In the genomic region with DNA sequence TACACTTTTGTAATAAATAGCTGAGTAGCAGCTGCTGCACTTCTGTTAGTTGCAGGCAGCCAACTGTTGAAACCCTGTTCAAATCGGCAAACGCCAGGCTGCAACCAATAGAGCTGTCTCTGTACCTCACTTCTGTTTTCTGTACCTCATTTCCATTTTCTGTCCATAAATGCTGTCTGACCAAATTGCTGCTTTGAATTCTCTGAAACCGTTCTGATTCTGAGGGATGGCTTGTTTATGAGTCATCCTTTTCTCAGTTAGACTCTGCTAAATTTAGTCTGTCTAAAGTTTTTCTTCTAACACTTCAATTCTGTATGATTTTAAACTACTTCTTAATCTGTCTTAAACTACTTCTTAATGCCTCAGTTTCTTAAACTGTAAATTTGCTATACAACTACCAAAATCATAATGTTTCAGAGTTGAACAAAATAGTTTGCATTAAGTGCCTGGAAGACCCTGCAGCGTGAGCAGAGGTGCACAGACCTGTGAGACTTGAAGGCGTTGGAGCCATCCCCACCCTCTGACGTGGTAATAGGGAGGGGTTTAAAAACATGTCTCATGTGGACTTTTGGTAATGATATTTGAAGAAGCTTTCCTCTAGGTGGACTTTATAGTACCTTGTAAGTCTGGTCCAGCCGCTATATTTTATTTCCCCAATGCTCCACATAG, we compare ENCODE assay signal across 13 cellular contexts. TPM values are rescaled to one million over a fixed set of nuclear protein-coding genes. Genes with fewer than 3 reads are reported as not detected.
DNase-seq lines count a peak whose midpoint lies in the region; ATAC-seq, FAIRE-seq and TF ChIP-seq lines count a peak whose summit lies in the region.
"Had no signal": no experiment of that assay in that cellular context is flagged by ENCODE, and none has a peak within 500 bp of the region (broad histone marks: within the 10 kb centered on the region; RNA-seq: fewer than 3 reads in every experiment).

No MANE protein-coding gene starts in this region.

- H3K27me3 ChIP-seq in keratinocyte (ENCODE audit: control insufficient read depth, extremely low read depth, insufficient read depth, low read length), result no peaks in the 10 kb centered on the region

- intact Hi-C loops in kidney (cut with DNase I), result no loop called here

- H2AFZ ChIP-seq in keratinocyte (ENCODE audit: control insufficient read depth, low read length), result no peak overlapping the region

- H3K9me3 ChIP-seq in keratinocyte (ENCODE audit: control insufficient read depth, low read depth, low read length) (no peaks in the 10 kb centered on the region), kidney (ENCODE audit: control insufficient read depth in 1 of 2, low read length in 2 of 2) (no peaks in the 10 kb centered on the region)
- H3K9me3 ChIP-seq: heart left ventricle had no signal

- H3K9ac ChIP-seq in keratinocyte (ENCODE audit: control insufficient read depth, extremely low read depth, insufficient read depth, low read length) (no peak overlapping the region), kidney (ENCODE audit: low read length in 2 of 2) (no peak overlapping the region)

- no peak overlapping the region for H3K4me2 ChIP-seq in keratinocyte (ENCODE audit: control insufficient read depth, extremely low read depth, insufficient read depth, low read depth, low read length)

- peak; percentile 75 for ATAC-seq in GM18907 (IDR thresholded peaks at IDR 0.05; ENCODE audit: unreplicated experiment)
- ATAC-seq in GM21717 (IDR thresholded peaks at IDR 0.05; ENCODE audit: unreplicated experiment), result peak; percentile 71
- peak; percentile 71 for ATAC-seq in HG03460 (IDR thresholded peaks at IDR 0.05; ENCODE audit: unreplicated experiment)
- ATAC-seq: heart left ventricle had no signal

- H4K20me1 ChIP-seq in keratinocyte (ENCODE audit: control insufficient read depth, extremely low read depth, insufficient read depth, low read length), result no peaks in the 10 kb centered on the region

- H3K27ac ChIP-seq in keratinocyte (ENCODE audit: control insufficient read depth, insufficient read depth, low read length) (no peak overlapping the region), kidney (ENCODE audit: low read depth in 2 of 2, low read length in 2 of 2) (no peak overlapping the region)
- H3K27ac ChIP-seq: heart left ventricle had no signal

- no peaks in the 10 kb centered on the region for H3K79me2 ChIP-seq in keratinocyte (ENCODE audit: control insufficient read depth, insufficient read depth, low read length)

- DNase-seq in keratinocyte (ENCODE audit: low read depth, low spot score) (no peak), NCI-H1105 treated with DMSO at 0.1 percent for 48 hours (lab: John Stamatoyannopoulos, UW) (no peak), NCI-H187 treated with DMSO at 0.1 percent for 48 hours (lab: John Stamatoyannopoulos, UW) (no peak), kidney (no peak)
- DNase-seq: activated T-cell treated with anti-CD3 and anti-CD28 coated beads for 4 hours, heart left ventricle, NCI-H2081, substantia nigra had no signal

- H3K4me3 ChIP-seq in keratinocyte (ENCODE audit: control insufficient read depth in 2 of 3, extremely low read depth in 1 of 3, insufficient read depth in 2 of 3, low read depth in 1 of 3, low read length in 3 of 3) (no peak overlapping the region), kidney (ENCODE audit: low read length in 2 of 2) (no peak overlapping the region)
- H3K4me3 ChIP-seq: heart left ventricle had no signal

- TF ChIP-seq CTCF in keratinocyte (optimal IDR thresholded peaks at IDR 0.05 in 1 of 3, IDR thresholded peaks at IDR 0.05 in 1 of 3, conservative IDR thresholded peaks at IDR 0.05 in 1 of 3; ENCODE audit: extremely low read depth in 1 of 3, insufficient read depth in 2 of 3, low read length in 3 of 3), result no peak
- no peak for TF ChIP-seq CTCF in kidney (IDR thresholded peaks at IDR 0.05; ENCODE audit: borderline replicate concordance, extremely low read depth, insufficient read depth)

- H3K4me1 ChIP-seq in keratinocyte (ENCODE audit: control insufficient read depth, extremely low read depth, insufficient read depth, low read length) (peaks cover 32% of the 10 kb centered on the region), kidney (ENCODE audit: control insufficient read depth in 1 of 2, insufficient read depth in 1 of 2, low read depth in 1 of 2, low read length in 2 of 2) (no peaks in the 10 kb centered on the region)

- dilution Hi-C loops in keratinocyte (cut with MboI; ENCODE audit: extremely low pct_ligation_motif_present, low sequenced_read_pairs), result no loop called here

- H3K36me3 ChIP-seq in keratinocyte (ENCODE audit: control insufficient read depth in 2 of 2, extremely low read depth in 1 of 2, insufficient read depth in 2 of 2, low read length in 2 of 2), result no peaks in the 10 kb centered on the region
- H3K36me3 ChIP-seq in kidney (ENCODE audit: control insufficient read depth in 1 of 2, insufficient read depth in 2 of 2, low read length in 2 of 2), result no peaks in the 10 kb centered on the region
- H3K36me3 ChIP-seq: heart left ventricle had no signal

- FAIRE-seq in keratinocyte (lab: Jason Lieb, UNC), result peak; percentile 20
- FAIRE-seq in kidney (lab: Jason Lieb, UNC), result no peak

- no peaks in the 10 kb centered on the region for H3K9me1 ChIP-seq in keratinocyte (ENCODE audit: control insufficient read depth, extremely low read depth, insufficient read depth, low read length)

RNA-seq across cellular contexts. Expression of a gene that starts 9.6 kb away (rescaled TPM):
- polyA plus RNA-seq in keratinocyte (not detected in 3 replicates), kidney (ENCODE audit: insufficient read depth, low read depth, low replicate concordance) (not detected)
- not detected for polyA plus RNA-seq in keratinocyte (2011; ENCODE audit: low read depth)
- polyA plus RNA-seq in keratinocyte (2011; cell fraction: cytosol; rRNA removed), result not detected in 2 replicates
- polyA plus RNA-seq in keratinocyte (2011; cell fraction: nucleus; rRNA removed), result not detected in 2 replicates
- not detected in 2 replicates for polyA plus RNA-seq in keratinocyte (2012; ENCODE audit: low replicate concordance)
- polyA minus RNA-seq in keratinocyte, result not detected in 3 replicates
- polyA minus RNA-seq in keratinocyte (2011; cell fraction: cytosol; rRNA and poly(A)+ RNA removed), result not detected
- not detected in 2 replicates for polyA minus RNA-seq in keratinocyte (2011; cell fraction: nucleus; rRNA and poly(A)+ RNA removed)
- not detected for total RNA-seq in kidney
- total RNA-seq: heart left ventricle, myocyte had no signal
- polyA plus RNA-seq: heart left ventricle had no signal

RNA-seq across cellular contexts. Expression of a gene that starts 25.7 kb away (rescaled TPM):
- polyA plus RNA-seq in keratinocyte (not detected in 3 replicates), kidney (ENCODE audit: insufficient read depth, low read depth, low replicate concordance) (not detected)
- not detected for polyA plus RNA-seq in keratinocyte (2011; ENCODE audit: low read depth)
- polyA plus RNA-seq in keratinocyte (2011; cell fraction: cytosol; rRNA removed), result not detected in 2 replicates
- not detected in 2 replicates for polyA plus RNA-seq in keratinocyte (2011; cell fraction: nucleus; rRNA removed)
- polyA plus RNA-seq in keratinocyte (2012; ENCODE audit: low replicate concordance), result not detected in 2 replicates
- not detected in 3 replicates for polyA minus RNA-seq in keratinocyte
- not detected for polyA minus RNA-seq in keratinocyte (2011; cell fraction: cytosol; rRNA and poly(A)+ RNA removed)
- polyA minus RNA-seq in keratinocyte (2011; cell fraction: nucleus; rRNA and poly(A)+ RNA removed), result not detected in 2 replicates
- total RNA-seq in kidney, result not detected
- total RNA-seq: cerebellum, heart left ventricle, myocyte had no signal
- polyA plus RNA-seq: heart left ventricle had no signal

RNA-seq across cellular contexts. Expression of a gene that starts 42.3 kb away (rescaled TPM):
- 0.21 to 2.4 TPM in 2 of 3 replicates, not detected in the other for polyA plus RNA-seq in keratinocyte
- polyA plus RNA-seq in keratinocyte (2011; ENCODE audit: low read depth), result not detected
- 0.07 TPM in 1 of 2 replicates, not detected in the other for polyA plus RNA-seq in keratinocyte (2011; cell fraction: cytosol; rRNA removed)
- 0.09 TPM in 1 of 2 replicates, not detected in the other for polyA plus RNA-seq in keratinocyte (2011; cell fraction: nucleus; rRNA removed)
- not detected in 2 replicates for polyA plus RNA-seq in keratinocyte (2012; ENCODE audit: low replicate concordance)
- not detected in 3 replicates for polyA minus RNA-seq in keratinocyte
- polyA minus RNA-seq in keratinocyte (2011; cell fraction: cytosol; rRNA and poly(A)+ RNA removed), result not detected
- polyA minus RNA-seq in keratinocyte (2011; cell fraction: nucleus; rRNA and poly(A)+ RNA removed), result not detected in 2 replicates
- 607 TPM for total RNA-seq in kidney
- polyA plus RNA-seq in kidney (ENCODE audit: insufficient read depth, low read depth, low replicate concordance), result 489 TPM

Comparison
In these comparisons a context has a peak if more than half of its experiments do, and no peak if none do; other contexts are left out.
1. RNA of a gene that starts 42.3 kb away (polyA plus RNA-seq): 489 TPM in kidney (single experiment); 0.07 to 2.4 TPM in keratinocyte; every median in the first group is over 100 times any median in the second.
2. Peak in every context shown above with its lines, with median percentiles within 50 percentile points of each other: ATAC-seq.